In genomic region chr22:44298331-44299087, GRCh38 we compare ENCODE assay signal across 1 cellular context.
TF ChIP-seq lines count a peak whose summit lies in the region.

No MANE protein-coding gene starts in this region.

TF ChIP-seq in IMR-90, 13 proteins besides CTCF, POLR2A, EP300 and RAD21 (continued from another document):
- TF ChIP-seq RFX5 (IDR thresholded peaks at IDR 0.05; ENCODE audit: low read depth, low read length), result no peak
- no peak for TF ChIP-seq NFE2L2 (IDR thresholded peaks at IDR 0.05; ENCODE audit: low read depth, low read length)
- TF ChIP-seq CHD1 (IDR thresholded peaks at IDR 0.05; ENCODE audit: low read depth, low read length), result no peak
- TF ChIP-seq CEBPB (IDR thresholded peaks at IDR 0.05; ENCODE audit: low read depth, low read length), result no peak
- TF ChIP-seq RCOR1 (IDR thresholded peaks at IDR 0.05; ENCODE audit: insufficient replicate concordance, low read length), result no peak
- TF ChIP-seq, protein P1, sequence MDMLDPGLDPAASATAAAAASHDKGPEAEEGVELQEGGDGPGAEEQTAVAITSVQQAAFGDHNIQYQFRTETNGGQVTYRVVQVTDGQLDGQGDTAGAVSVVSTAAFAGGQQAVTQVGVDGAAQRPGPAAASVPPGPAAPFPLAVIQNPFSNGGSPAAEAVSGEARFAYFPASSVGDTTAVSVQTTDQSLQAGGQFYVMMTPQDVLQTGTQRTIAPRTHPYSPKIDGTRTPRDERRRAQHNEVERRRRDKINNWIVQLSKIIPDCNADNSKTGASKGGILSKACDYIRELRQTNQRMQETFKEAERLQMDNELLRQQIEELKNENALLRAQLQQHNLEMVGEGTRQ (IDR thresholded peaks at IDR 0.05; ENCODE audit: low read depth, low read length), result no peak
- TF ChIP-seq BHLHE40 (IDR thresholded peaks at IDR 0.05; ENCODE audit: low read depth, low read length), result no peak
- TF ChIP-seq SMC3 (IDR thresholded peaks at IDR 0.05; ENCODE audit: low read depth, low read length), result no peak
- TF ChIP-seq, protein P2, sequence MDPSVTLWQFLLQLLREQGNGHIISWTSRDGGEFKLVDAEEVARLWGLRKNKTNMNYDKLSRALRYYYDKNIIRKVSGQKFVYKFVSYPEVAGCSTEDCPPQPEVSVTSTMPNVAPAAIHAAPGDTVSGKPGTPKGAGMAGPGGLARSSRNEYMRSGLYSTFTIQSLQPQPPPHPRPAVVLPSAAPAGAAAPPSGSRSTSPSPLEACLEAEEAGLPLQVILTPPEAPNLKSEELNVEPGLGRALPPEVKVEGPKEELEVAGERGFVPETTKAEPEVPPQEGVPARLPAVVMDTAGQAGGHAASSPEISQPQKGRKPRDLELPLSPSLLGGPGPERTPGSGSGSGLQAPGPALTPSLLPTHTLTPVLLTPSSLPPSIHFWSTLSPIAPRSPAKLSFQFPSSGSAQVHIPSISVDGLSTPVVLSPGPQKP (IDR thresholded peaks at IDR 0.05; ENCODE audit: borderline replicate concordance, low read depth, low read length), result no peak
- TF ChIP-seq MAFK (IDR thresholded peaks at IDR 0.05; ENCODE audit: low read depth, low read length), result no peak
TF ChIP-seq in IMR-90: peak in this region for 0.
